Comparison of ENCODE assay signal across 10 cellular contexts in genomic region chr15:51861557-51862350, GRCh38. TPM values are rescaled to one million over a fixed set of nuclear protein-coding genes. Genes with fewer than 3 reads are reported as not detected.
DNase-seq lines count a peak whose midpoint lies in the region; ATAC-seq, FAIRE-seq and TF ChIP-seq lines count a peak whose summit lies in the region.
"Had no signal": no experiment of that assay in that cellular context is flagged by ENCODE, and none has a peak within 500 bp of the region (broad histone marks: within the 10 kb centered on the region; RNA-seq: fewer than 3 reads in every experiment).

No MANE protein-coding gene starts in this region.

- H2AFZ ChIP-seq in HepG2 (ENCODE audit: low read length) = no peak overlapping the region

- H3K9ac ChIP-seq in HepG2 (ENCODE audit: insufficient read depth, low read depth, low read length) = no peak overlapping the region

- FAIRE-seq in HepG2 (lab: Jason Lieb, UNC) = no peak

- CTCF ChIA-PET in HepG2 (lab: Yijun Ruan, JAX; ENCODE audit: low intra/inter-chr PET ratio, low total read pairs) = no interaction called here

- WGBS in HepG2 (ENCODE audit: low lambda C conversion rate) = 94% methylated on average over 10 of the region's 10 CpGs

- no peak overlapping the region for H3K4me2 ChIP-seq in HepG2 (ENCODE audit: low read depth, low read length)

- H3K9me3 ChIP-seq in KOPT-K1 (ENCODE audit: insufficient read depth, low read length, poor library complexity, severe bottlenecking) (no peaks in the 10 kb centered on the region), HepG2 (ENCODE audit: low read length) (no peaks in the 10 kb centered on the region)
- H3K9me3 ChIP-seq: tibial nerve had no signal

- H3K4me3 ChIP-seq in HepG2 (replicated peaks in 1 of 3; ENCODE audit: insufficient read depth in 1 of 3, low read depth in 2 of 3, low read length in 3 of 3) = no peak overlapping the region
- H3K4me3 ChIP-seq: tibial nerve had no signal

- ATAC-seq in left ventricle myocardium superior (no peak), HepG2 (no peak), GM21390 (IDR thresholded peaks at IDR 0.05; ENCODE audit: unreplicated experiment) (no peak)

- no peak for TF ChIP-seq RAD21 in HepG2 (CRISPR knock-in tag; IDR thresholded peaks at IDR 0.05)

- no peaks in the 10 kb centered on the region for H3K27me3 ChIP-seq in HepG2 (ENCODE audit: control insufficient read depth in 1 of 2, insufficient read depth in 2 of 2, low read length in 2 of 2)
- H3K27me3 ChIP-seq: tibial nerve had no signal

- TF ChIP-seq EP300 in HepG2 (IDR thresholded peaks at IDR 0.05; ENCODE audit: low read depth in 2 of 2, low read length in 2 of 2) (no peak), HepG2 (CRISPR knock-in tag; IDR thresholded peaks at IDR 0.05; ENCODE audit: borderline replicate concordance) (no peak)

- peaks cover 15% of the 10 kb centered on the region for H3K4me1 ChIP-seq in HepG2 (ENCODE audit: insufficient read depth, low read length)

- TF ChIP-seq POLR2A in HepG2 (IDR thresholded peaks at IDR 0.05; ENCODE audit: insufficient read depth in 1 of 2, low read depth in 2 of 2, low read length in 2 of 2) = no peak

- POLR2A ChIA-PET in HepG2 (lab: Yijun Ruan, JAX) = interaction anchor here (0.7 to 1.1 kb wide), 2 partner anchors 17 to 52 kb away, joined by 3 to 4 read pairs; no protein-coding TSS in a partner anchor

- intact Hi-C loops in left ventricle myocardium superior (cut with micrococcal nuclease) (no loop called here), HepG2 (cut with micrococcal nuclease; ENCODE audit: unreplicated experiment) (no loop called here)

- peak; percentile 45 to 58 for DNase-seq in activated CD4-positive, alpha-beta T cell treated with anti-CD3 and anti-CD28 coated beads, Interleukin-2, amount 50 U/mL, for 48 hours
- DNase-seq in dermis microvascular lymphatic vessel endothelial cell (ENCODE audit: low read depth in 2 of 2) (peak; percentile 86 to 91), left ventricle myocardium superior (no peak), HepG2 (ENCODE audit: low spot score) (no peak), T1000 (lab: John Stamatoyannopoulos, UW) (no peak)
- peak; percentile 37 for DNase-seq in stimulated activated CD8-positive, alpha-beta memory T cell treated with anti-CD3 and anti-CD28 coated beads, Interleukin-12 subunit alpha, Interleukin-12 subunit beta, amount 100 ng/mL, for 1 hour (ENCODE audit: low read depth)
- DNase-seq: NCI-H446 had no signal

- H4K20me1 ChIP-seq in HepG2 (ENCODE audit: insufficient read depth, low read length) = no peaks in the 10 kb centered on the region; the same call in 1 of the 2 replicates

- in situ Hi-C loops in HepG2 (cut with HindIII; ENCODE audit: extremely low pct_ligation_motif_present, low pct_unique_long_range_greater_than_20kb) = no loop called here

- H3K27ac ChIP-seq in KOPT-K1 (ENCODE audit: low read depth, low read length, poor library complexity, severe bottlenecking) (peak overlapping the region; percentile 54), HepG2 (ENCODE audit: extremely low read length, insufficient read depth, low read length) (no peak overlapping the region)
- H3K27ac ChIP-seq: tibial nerve had no signal

- H3K79me2 ChIP-seq in HepG2 (ENCODE audit: insufficient read depth, low read length) = peaks cover 26% of the 10 kb centered on the region

- no peak for TF ChIP-seq CTCF in HepG2 (CRISPR knock-in tag; IDR thresholded peaks at IDR 0.05)

- peaks cover 35% of the 10 kb centered on the region for H3K36me3 ChIP-seq in KOPT-K1 (ENCODE audit: insufficient read depth, low read length)
- H3K36me3 ChIP-seq in HepG2 (replicated peaks in 1 of 2; ENCODE audit: control insufficient read depth in 1 of 2, insufficient read depth in 2 of 2, low read length in 2 of 2) = peaks cover 9 to 20% of the 10 kb centered on the region in 2 experiments

- BruUV-seq in HepG2 (replicated peaks; lab: Mats Ljungman, UMichigan) = no TSS peak

TF ChIP-seq in HepG2, 621 proteins besides CTCF, POLR2A, EP300 and RAD21:
- TF ChIP-seq MAFK (conservative IDR thresholded peaks at IDR 0.05 in 1 of 2, IDR thresholded peaks at IDR 0.05 in 1 of 2; ENCODE audit: low read length in 2 of 2) (0 out of 4 replicates have a peak, but pooled peaks of 1 of the 2 experiments have one; percentile 13), ZNF232 (CRISPR knock-in tag; IDR thresholded peaks at IDR 0.05; ENCODE audit: borderline replicate concordance) (no peak), ZNF446 (CRISPR knock-in tag; IDR thresholded peaks at IDR 0.05) (no peak)

RNA-seq across cellular contexts. Expression of gene TMOD3, which starts 32.3 kb away (rescaled TPM):
- 48.3 and 59.4 TPM in 2 replicates for total RNA-seq in dermis microvascular lymphatic vessel endothelial cell
- 19.9 TPM for total RNA-seq in left ventricle myocardium superior
- total RNA-seq in HepG2 (2016; rRNA removed; fragmentation: Illumina TruSeq; extraction: Trizol) = 23.2 and 33.7 TPM in 2 replicates
- 9.8 and 10.8 TPM in 2 replicates for total RNA-seq in HepG2 (2016; cell fraction: cytosol; rRNA removed; fragmentation: Illumina TruSeq; extraction: Trizol; ENCODE audit: low read depth)
- 19.6 and 30.3 TPM in 2 replicates for total RNA-seq in HepG2 (2016; cell fraction: insoluble cytoplasmic fraction; rRNA removed; fragmentation: Illumina TruSeq; extraction: Trizol)
- 7.2 and 9.7 TPM in 2 replicates for total RNA-seq in HepG2 (2016; cell fraction: membrane; rRNA removed; fragmentation: Illumina TruSeq; extraction: Trizol)
- total RNA-seq in HepG2 (2016; cell fraction: nucleus; rRNA removed; fragmentation: Illumina TruSeq; extraction: Trizol) = 13.6 and 14.7 TPM in 2 replicates
- polyA plus RNA-seq in HepG2 (2011; rRNA removed) = 5.0 and 5.1 TPM in 2 replicates
- polyA plus RNA-seq in HepG2 (2011; cell fraction: cytosol; rRNA removed) = 2.2 and 4.2 TPM in 2 replicates
- 1.7 and 2.5 TPM in 2 replicates for polyA plus RNA-seq in HepG2 (2011; cell fraction: nucleus; rRNA removed)
- 7.1 and 8.4 TPM in 2 replicates for polyA plus RNA-seq in HepG2 (2012)
- 0.60 and 0.76 TPM in 2 replicates for polyA plus RNA-seq in HepG2 (2016; cell fraction: cytosol; fragmentation: Illumina TruSeq; extraction: Trizol; ENCODE audit: low read depth)
- 23.4 and 23.6 TPM in 2 replicates for polyA plus RNA-seq in HepG2 (2016; cell fraction: insoluble cytoplasmic fraction; fragmentation: Illumina TruSeq; extraction: Trizol; ENCODE audit: low read depth)
- polyA plus RNA-seq in HepG2 (2016; cell fraction: membrane; fragmentation: Illumina TruSeq; extraction: Trizol; ENCODE audit: low read depth) = 2.7 and 2.8 TPM in 2 replicates
- 8.8 and 9.6 TPM in 2 replicates for polyA plus RNA-seq in HepG2 (2016; cell fraction: nucleus; fragmentation: Illumina TruSeq; extraction: Trizol; ENCODE audit: insufficient read depth, low read depth)
- 5.3 and 23.0 TPM in 2 replicates for polyA minus RNA-seq in HepG2 (2011; rRNA and poly(A)+ RNA removed; ENCODE audit: low replicate concordance)
- 7.6 and 9.3 TPM in 2 replicates for polyA minus RNA-seq in HepG2 (2011; cell fraction: cytosol; rRNA and poly(A)+ RNA removed)
- 14.5 and 15.8 TPM in 2 replicates for polyA minus RNA-seq in HepG2 (2011; cell fraction: nucleus; rRNA and poly(A)+ RNA removed)

Comparison
In these comparisons a context has a peak if more than half of its experiments do, and no peak if none do; other contexts are left out.
1. DNase-seq: peak in activated CD4-positive, alpha-beta T cell treated with anti-CD3 and anti-CD28 coated beads, Interleukin-2, amount 50 U/mL, for 48 hours (2 of 2), dermis microvascular lymphatic vessel endothelial cell (2 of 2) and stimulated activated CD8-positive, alpha-beta memory T cell treated with anti-CD3 and anti-CD28 coated beads, Interleukin-12 subunit alpha, Interleukin-12 subunit beta, amount 100 ng/mL, for 1 hour (single experiment); none in left ventricle myocardium superior (single experiment), HepG2 (single experiment) and T1000 (single experiment).